ENCODE assay signal across 8 cellular contexts in the genomic region with DNA sequence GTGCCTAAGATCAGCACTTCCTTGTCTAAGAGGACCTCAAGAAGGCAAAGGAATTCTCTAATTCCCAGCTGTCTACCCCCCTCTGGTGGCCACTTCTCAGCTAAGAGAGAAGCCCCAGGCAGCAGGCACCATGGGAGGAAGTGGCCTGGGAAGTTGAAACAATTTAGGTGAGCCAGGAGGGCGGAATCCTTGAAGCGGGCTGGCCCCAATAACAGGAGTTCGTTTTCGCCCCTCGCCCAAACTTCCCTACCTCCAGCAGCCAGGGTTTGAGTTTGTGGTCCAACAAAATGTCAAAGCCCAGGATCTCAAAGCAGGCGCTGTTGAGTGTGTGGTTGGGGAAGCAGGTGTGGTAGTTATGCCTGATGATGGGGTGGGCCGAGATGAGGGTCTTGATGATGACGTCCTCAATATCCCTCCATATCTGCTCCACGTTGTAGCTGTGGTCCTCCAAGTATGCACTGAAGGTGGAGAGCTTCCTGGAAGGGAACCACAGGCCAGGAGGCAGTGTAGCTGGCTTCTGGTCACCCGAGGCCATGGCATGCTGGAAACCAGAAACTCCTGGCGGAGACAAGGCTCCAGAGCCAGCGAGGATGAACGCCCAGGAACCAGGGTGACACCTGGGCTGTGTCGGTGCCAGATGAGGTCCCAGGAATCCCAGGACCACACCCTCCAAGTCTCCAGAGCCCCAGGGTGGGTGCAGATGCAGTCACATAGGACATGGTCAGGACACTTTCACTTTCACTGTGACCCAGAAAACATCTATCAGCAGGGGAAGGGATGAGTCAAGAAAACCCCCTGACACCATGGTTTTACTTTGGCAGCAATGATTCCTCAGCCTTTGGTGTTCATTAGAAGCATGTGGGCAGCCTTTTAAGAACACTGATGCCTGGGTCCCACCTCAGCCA. TPM values are rescaled to one million over a fixed set of nuclear protein-coding genes. Genes with fewer than 3 reads are reported as not detected.
DNase-seq lines count a peak whose midpoint lies in the region; ATAC-seq, FAIRE-seq and TF ChIP-seq lines count a peak whose summit lies in the region.

No MANE protein-coding gene starts in this region.

- peak; percentile 72 for ATAC-seq in activated CD8-positive, alpha-beta memory T cell treated with anti-CD3 and anti-CD28 coated beads, Interleukin-2, amount 10 ng/mL, durations not matched to agents 7 days and 5 days
- peak; percentile 73 for ATAC-seq in body of pancreas

- H3K36me3 ChIP-seq in body of pancreas (replicated peaks in 1 of 2; ENCODE audit: insufficient read depth in 1 of 2, low read depth in 2 of 2), result no peaks in the 10 kb centered on the region
- no peaks in the 10 kb centered on the region for H3K36me3 ChIP-seq in iPS DF 6.9 (ENCODE audit: control insufficient read depth, insufficient read depth, low read length)
- H3K36me3 ChIP-seq in small intestine (ENCODE audit: control insufficient read depth in 2 of 2, insufficient read depth in 2 of 2, low read length in 2 of 2), result no peaks in the 10 kb centered on the region

- H3K4me3 ChIP-seq in HL-60 (replicated peaks; ENCODE audit: insufficient read depth, low read length) (no peak overlapping the region), body of pancreas (no peak overlapping the region), iPS DF 6.9 (ENCODE audit: low read length) (no peak overlapping the region), small intestine (ENCODE audit: low read depth in 1 of 2, low read length in 2 of 2) (no peak overlapping the region)

- intact Hi-C loops in body of pancreas (cut with DNase I), result no loop called here

- 37 to 46% methylated on average over 10 to 14 of the region's 14 CpGs for WGBS in body of pancreas, 2 donors
- WGBS in iPS DF 6.9 (ENCODE audit: insufficient coverage, insufficient read length), result no CpG with 5 or more reads among the region's 14 CpGs
- WGBS in small intestine, 3 donors, result 27 to 46% (median 33%) methylated on average over 14 of the region's 14 CpGs

- no peaks in the 10 kb centered on the region for H3K36me3 Mint-ChIP-seq in activated CD8-positive, alpha-beta memory T cell treated with anti-CD3 and anti-CD28 coated beads, Interleukin-2, amount 10 ng/mL, durations not matched to agents 7 days and 5 days

- CTCF ChIA-PET in activated CD8-positive, alpha-beta memory T cell treated with anti-CD3 and anti-CD28 coated beads, Interleukin-2, amount 10 ng/mL, durations not matched to agents 7 days and 5 days (lab: Charles Lee), result interaction anchor here (0.8 to 2.0 kb wide), 14 partner anchors 15 to 241 kb away, joined by 3 to 13 read pairs (median 4); partner anchors contain the start of gene PRAC2

- H3K27me3 ChIP-seq in HL-60 (ENCODE audit: insufficient read depth, poor library complexity, severe bottlenecking) (peaks cover 20% of the 10 kb centered on the region), body of pancreas (no peaks in the 10 kb centered on the region), iPS DF 6.9 (ENCODE audit: control insufficient read depth, insufficient read depth, low read length) (no peaks in the 10 kb centered on the region), small intestine (ENCODE audit: control insufficient read depth in 2 of 2, insufficient read depth in 2 of 2, low read length in 2 of 2) (no peaks in the 10 kb centered on the region)

- peaks cover 50% of the 10 kb centered on the region for H3K27me3 Mint-ChIP-seq in activated CD8-positive, alpha-beta memory T cell treated with anti-CD3 and anti-CD28 coated beads, Interleukin-2, amount 10 ng/mL, durations not matched to agents 7 days and 5 days

- peaks cover 14% of the 10 kb centered on the region for H3K4me1 Mint-ChIP-seq in activated CD8-positive, alpha-beta memory T cell treated with anti-CD3 and anti-CD28 coated beads, Interleukin-2, amount 10 ng/mL, durations not matched to agents 7 days and 5 days

- no peak for FAIRE-seq in small intestine (lab: Jason Lieb, UNC)

- TF ChIP-seq POLR2A in body of pancreas (IDR thresholded peaks at IDR 0.05), result no peak

- peak; percentile 9 for TF ChIP-seq CTCF in HL-60 (IDR thresholded peaks at IDR 0.05; ENCODE audit: insufficient read depth, low read length)
- TF ChIP-seq CTCF in body of pancreas (IDR thresholded peaks at IDR 0.05), result peak; percentile 51 to 86 (median 75)

- no peaks in the 10 kb centered on the region for H3K9me3 ChIP-seq in body of pancreas
- H3K9me3 ChIP-seq in iPS DF 6.9 (ENCODE audit: control insufficient read depth, insufficient read depth, low read length), result no peaks in the 10 kb centered on the region
- no peaks in the 10 kb centered on the region for H3K9me3 ChIP-seq in small intestine (ENCODE audit: control insufficient read depth, low read depth)

- H3K4me3 Mint-ChIP-seq in activated CD8-positive, alpha-beta memory T cell treated with anti-CD3 and anti-CD28 coated beads, Interleukin-2, amount 10 ng/mL, durations not matched to agents 7 days and 5 days, result no peak overlapping the region

- H3K4me1 ChIP-seq in body of pancreas, result peaks cover 20% of the 10 kb centered on the region
- H3K4me1 ChIP-seq in iPS DF 6.9 (ENCODE audit: control insufficient read depth, insufficient read depth, low read length), result no peaks in the 10 kb centered on the region
- peaks cover 2 to 8% of the 10 kb centered on the region in 2 donors for H3K4me1 ChIP-seq in small intestine (ENCODE audit: control insufficient read depth in 2 of 2, insufficient read depth in 1 of 2, low read depth in 1 of 2, low read length in 1 of 2)

- H3K27ac ChIP-seq in HL-60 (replicated peaks) (no peak overlapping the region), body of pancreas (no peak overlapping the region), iPS DF 6.9 (ENCODE audit: low read length) (no peak overlapping the region), small intestine (ENCODE audit: low read depth in 1 of 2, low read length in 1 of 2) (peak overlapping the region; percentile 6 to 69)

- DNase-seq in activated CD8-positive, alpha-beta memory T cell treated with anti-CD3 and anti-CD28 coated beads, Interleukin-2, amount 10 ng/mL, durations not matched to agents 7 days and 5 days, result peak; percentile 52
- no peak for DNase-seq in activated CD8-positive, alpha-beta memory T cell treated with anti-CD3 and anti-CD28 coated beads for 24 hours
- DNase-seq in HL-60 (ENCODE audit: low read depth in 1 of 2, low spot score in 1 of 2) (peak; percentile 47 to 60), RKO (ENCODE audit: low spot score) (peak; percentile 89), body of pancreas (peak; percentile 79 to 89 (median 85)), iPS DF 6.9 (ENCODE audit: low read depth, low spot score) (peak; percentile 67), small intestine (peak; percentile 93), cortex of kidney (lab: John Stamatoyannopoulos, UW) (no peak)

- H3K9me3 Mint-ChIP-seq in activated CD8-positive, alpha-beta memory T cell treated with anti-CD3 and anti-CD28 coated beads, Interleukin-2, amount 10 ng/mL, durations not matched to agents 7 days and 5 days (ENCODE audit: low read depth), result no peaks in the 10 kb centered on the region

- H3K27ac Mint-ChIP-seq in activated CD8-positive, alpha-beta memory T cell treated with anti-CD3 and anti-CD28 coated beads, Interleukin-2, amount 10 ng/mL, durations not matched to agents 7 days and 5 days, result no peak overlapping the region

RNA-seq across cellular contexts. Expression of gene TTLL6, which starts 25.6 kb away (rescaled TPM):
- not detected for total RNA-seq in activated CD8-positive, alpha-beta memory T cell treated with anti-CD3 and anti-CD28 coated beads, Interleukin-2, amount 10 ng/mL, durations not matched to agents 7 days and 5 days
- total RNA-seq in body of pancreas, result under 1 TPM in 1 of 2 donors, not detected in 1; 0.26 TPM
- polyA plus RNA-seq in small intestine, result 1 to 10 TPM; 1.6 to 4.2 (median 2.7) TPM

RNA-seq across cellular contexts. Expression of gene CALCOCO2, which starts 39.5 kb away (rescaled TPM):
- 100 to 1,000 TPM; 165 to 170 TPM for total RNA-seq in activated CD8-positive, alpha-beta memory T cell treated with anti-CD3 and anti-CD28 coated beads, Interleukin-2, amount 10 ng/mL, durations not matched to agents 7 days and 5 days
- total RNA-seq in body of pancreas, result 10 to 100 TPM; 62.8 to 69.9 TPM
- polyA plus RNA-seq in small intestine, result 10 to 100 TPM; 72.1 to 88.1 (median 87.4) TPM

Comparison
In these comparisons a context has a peak if more than half of its experiments do, and no peak if none do; other contexts are left out.
1. DNase-seq: peak in activated CD8-positive, alpha-beta memory T cell treated with anti-CD3 and anti-CD28 coated beads, Interleukin-2, amount 10 ng/mL, durations not matched to agents 7 days and 5 days (single experiment), HL-60 (2 of 2), RKO (single experiment), body of pancreas (4 of 4), iPS DF 6.9 (single experiment) and small intestine (single experiment); none in activated CD8-positive, alpha-beta memory T cell treated with anti-CD3 and anti-CD28 coated beads for 24 hours (single experiment) and cortex of kidney (single experiment).
2. H3K27ac ChIP-seq: peak in small intestine (2 of 2); none in HL-60 (single experiment), body of pancreas (0 of 4) and iPS DF 6.9 (single experiment).